1 cellular context compared by ENCODE assay signal in the genomic region with DNA sequence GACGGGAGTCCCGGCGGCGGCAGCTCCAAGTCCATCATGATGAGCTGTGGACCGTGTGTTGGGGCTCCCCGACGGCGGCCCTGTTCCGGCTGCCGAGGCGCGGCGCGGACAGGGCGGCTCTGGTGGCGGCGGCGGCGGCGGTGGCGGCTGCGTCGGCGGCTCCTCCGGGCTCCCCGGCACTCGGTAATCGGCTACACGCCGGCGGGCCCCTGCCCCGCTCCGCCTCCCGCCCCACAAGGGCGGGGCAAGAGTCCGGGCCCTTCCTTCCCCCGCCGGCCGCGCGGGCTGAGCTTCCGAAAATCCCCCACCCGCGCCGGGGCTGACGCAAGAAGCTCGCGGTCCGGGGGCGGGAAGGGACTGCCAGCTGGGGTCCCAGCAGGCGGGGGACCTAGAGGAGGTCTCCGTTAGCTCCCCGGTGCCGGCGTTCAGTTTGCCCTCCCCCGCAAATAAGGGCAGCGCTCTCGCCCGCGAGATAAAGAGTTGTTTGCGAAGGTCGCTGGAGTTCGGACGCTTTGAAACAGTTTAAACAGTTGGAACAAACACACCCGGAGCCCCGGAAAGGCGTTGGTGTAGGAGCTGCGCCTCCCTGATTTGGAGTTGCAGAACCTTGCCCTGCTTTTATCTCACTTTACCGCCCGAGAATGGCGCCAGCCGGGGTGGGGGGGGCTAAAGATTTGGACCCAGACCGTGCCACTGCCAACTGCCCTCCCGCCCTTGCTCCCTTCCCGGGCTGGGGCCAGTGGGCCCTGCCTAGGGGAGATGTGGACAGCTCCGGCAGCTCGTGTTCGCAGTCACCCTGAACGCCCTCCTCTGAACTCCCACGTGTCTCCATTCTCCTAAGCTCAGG.
TF ChIP-seq lines count a peak whose summit lies in the region.

Gene NFE2L2, minus strand, starts transcription at position 189 of the 847 bp plus-strand sequence. Its CDS starts 151 bp downstream, at position 38.

TF ChIP-seq in HepG2, 621 proteins besides CTCF, POLR2A, EP300 and RAD21 (continued from another document and continues in another):
- TF ChIP-seq AHDC1 (CRISPR knock-in tag; IDR thresholded peaks at IDR 0.05; ENCODE audit: borderline replicate concordance), result peak; percentile 51; the same call in 1 of the 2 replicates
- peak; percentile 55; the same call in 1 of the 2 replicates for TF ChIP-seq CHD4 (IDR thresholded peaks at IDR 0.05; ENCODE audit: borderline replicate concordance, low read length)
- no peak for TF ChIP-seq PRPF4 (IDR thresholded peaks at IDR 0.05; ENCODE audit: low read depth, low read length, poor library complexity, severe bottlenecking)
- peak; percentile 100 for TF ChIP-seq HNRNPL (IDR thresholded peaks at IDR 0.05; ENCODE audit: low read depth, low read length)
- TF ChIP-seq, protein P1, sequence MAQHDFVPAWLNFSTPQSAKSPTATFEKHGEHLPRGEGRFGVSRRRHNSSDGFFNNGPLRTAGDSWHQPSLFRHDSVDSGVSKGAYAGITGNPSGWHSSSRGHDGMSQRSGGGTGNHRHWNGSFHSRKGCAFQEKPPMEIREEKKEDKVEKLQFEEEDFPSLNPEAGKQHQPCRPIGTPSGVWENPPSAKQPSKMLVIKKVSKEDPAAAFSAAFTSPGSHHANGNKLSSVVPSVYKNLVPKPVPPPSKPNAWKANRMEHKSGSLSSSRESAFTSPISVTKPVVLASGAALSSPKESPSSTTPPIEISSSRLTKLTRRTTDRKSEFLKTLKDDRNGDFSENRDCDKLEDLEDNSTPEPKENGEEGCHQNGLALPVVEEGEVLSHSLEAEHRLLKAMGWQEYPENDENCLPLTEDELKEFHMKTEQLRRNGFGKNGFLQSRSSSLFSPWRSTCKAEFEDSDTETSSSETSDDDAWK (CRISPR knock-in tag; IDR thresholded peaks at IDR 0.05), result no peak
- TF ChIP-seq ZNF235 (CRISPR knock-in tag; IDR thresholded peaks at IDR 0.05; ENCODE audit: borderline replicate concordance), result no peak
- TF ChIP-seq NR2F2 (IDR thresholded peaks at IDR 0.05; ENCODE audit: borderline replicate concordance, low read depth), result peak; percentile 91
- TF ChIP-seq ZNF766 (CRISPR knock-in tag; IDR thresholded peaks at IDR 0.05; ENCODE audit: borderline replicate concordance), result peak; percentile 90
- TF ChIP-seq JARID2 (CRISPR knock-in tag; IDR thresholded peaks at IDR 0.05; ENCODE audit: insufficient replicate concordance), result no peak
- no peak for TF ChIP-seq ZKSCAN5 (CRISPR knock-in tag; IDR thresholded peaks at IDR 0.05)
- peak; percentile 48; the same call in 1 of the 2 replicates for TF ChIP-seq ADNP (CRISPR knock-in tag; IDR thresholded peaks at IDR 0.05)
- TF ChIP-seq FOXO1 (CRISPR knock-in tag; IDR thresholded peaks at IDR 0.05), result peak; percentile 73
- TF ChIP-seq SKI (IDR thresholded peaks at IDR 0.05; ENCODE audit: partially characterized antibody), result peak; percentile 68
- TF ChIP-seq TBP (CRISPR knock-in tag; IDR thresholded peaks at IDR 0.05), result peak; percentile 93; the same call in 1 of the 2 replicates
- TF ChIP-seq GTF2F1 (IDR thresholded peaks at IDR 0.05; ENCODE audit: low read length), result 0 out of 2 replicates have a peak, but pooled peaks have one; percentile 56
- TF ChIP-seq SP5 (CRISPR knock-in tag; IDR thresholded peaks at IDR 0.05; ENCODE audit: borderline replicate concordance, low read depth), result peak; percentile 95
- TF ChIP-seq GATA4 (IDR thresholded peaks at IDR 0.05; ENCODE audit: borderline replicate concordance, low read depth), result peak; percentile 90; the same call in 1 of the 2 replicates
- no peak for TF ChIP-seq ZNF10 (CRISPR knock-in tag; IDR thresholded peaks at IDR 0.05; ENCODE audit: borderline replicate concordance, low read depth)
- TF ChIP-seq, protein P2, sequence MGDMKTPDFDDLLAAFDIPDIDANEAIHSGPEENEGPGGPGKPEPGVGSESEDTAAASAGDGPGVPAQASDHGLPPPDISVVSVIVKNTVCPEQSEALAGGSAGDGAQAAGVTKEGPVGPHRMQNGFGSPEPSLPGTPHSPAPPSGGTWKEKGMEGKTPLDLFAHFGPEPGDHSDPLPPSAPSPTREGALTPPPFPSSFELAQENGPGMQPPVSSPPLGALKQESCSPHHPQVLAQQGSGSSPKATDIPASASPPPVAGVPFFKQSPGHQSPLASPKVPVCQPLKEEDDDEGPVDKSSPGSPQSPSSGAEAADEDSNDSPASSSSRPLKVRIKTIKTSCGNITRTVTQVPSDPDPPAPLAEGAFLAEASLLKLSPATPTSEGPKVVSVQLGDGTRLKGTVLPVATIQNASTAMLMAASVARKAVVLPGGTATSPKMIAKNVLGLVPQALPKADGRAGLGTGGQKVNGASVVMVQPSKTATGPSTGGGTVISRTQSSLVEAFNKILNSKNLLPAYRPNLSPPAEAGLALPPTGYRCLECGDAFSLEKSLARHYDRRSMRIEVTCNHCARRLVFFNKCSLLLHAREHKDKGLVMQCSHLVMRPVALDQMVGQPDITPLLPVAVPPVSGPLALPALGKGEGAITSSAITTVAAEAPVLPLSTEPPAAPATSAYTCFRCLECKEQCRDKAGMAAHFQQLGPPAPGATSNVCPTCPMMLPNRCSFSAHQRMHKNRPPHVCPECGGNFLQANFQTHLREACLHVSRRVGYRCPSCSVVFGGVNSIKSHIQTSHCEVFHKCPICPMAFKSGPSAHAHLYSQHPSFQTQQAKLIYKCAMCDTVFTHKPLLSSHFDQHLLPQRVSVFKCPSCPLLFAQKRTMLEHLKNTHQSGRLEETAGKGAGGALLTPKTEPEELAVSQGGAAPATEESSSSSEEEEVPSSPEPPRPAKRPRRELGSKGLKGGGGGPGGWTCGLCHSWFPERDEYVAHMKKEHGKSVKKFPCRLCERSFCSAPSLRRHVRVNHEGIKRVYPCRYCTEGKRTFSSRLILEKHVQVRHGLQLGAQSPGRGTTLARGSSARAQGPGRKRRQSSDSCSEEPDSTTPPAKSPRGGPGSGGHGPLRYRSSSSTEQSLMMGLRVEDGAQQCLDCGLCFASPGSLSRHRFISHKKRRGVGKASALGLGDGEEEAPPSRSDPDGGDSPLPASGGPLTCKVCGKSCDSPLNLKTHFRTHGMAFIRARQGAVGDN (CRISPR knock-in tag; IDR thresholded peaks at IDR 0.05), result peak; percentile 96
- TF ChIP-seq ZNF780A (CRISPR knock-in tag; IDR thresholded peaks at IDR 0.05), result peak; percentile 32
- TF ChIP-seq RORA (CRISPR knock-in tag; IDR thresholded peaks at IDR 0.05), result no peak
- TF ChIP-seq XRCC5 (optimal IDR thresholded peaks at IDR 0.05; ENCODE audit: low read length), result peak; percentile 77
- TF ChIP-seq ZNF296 (CRISPR knock-in tag; conservative IDR thresholded peaks at IDR 0.05), result no peak
- peak; percentile 86 for TF ChIP-seq NCOR1 (IDR thresholded peaks at IDR 0.05; ENCODE audit: borderline replicate concordance, low read length)
- 0 out of 2 replicates have a peak, but pooled peaks have one; percentile 34 for TF ChIP-seq ZNF101 (CRISPR knock-in tag; IDR thresholded peaks at IDR 0.05; ENCODE audit: borderline replicate concordance, low read depth)
- no peak; the same call in none of the 2 replicates for TF ChIP-seq ZC3H13 (CRISPR knock-in tag; IDR thresholded peaks at IDR 0.05)
- 0 out of 2 replicates have a peak, but pooled peaks have one; percentile 18 for TF ChIP-seq PAWR (CRISPR knock-in tag; IDR thresholded peaks at IDR 0.05; ENCODE audit: borderline replicate concordance)
- TF ChIP-seq SETDB1 (CRISPR knock-in tag; IDR thresholded peaks at IDR 0.05; ENCODE audit: borderline replicate concordance), result no peak
- no peak for TF ChIP-seq ZNF660 (CRISPR knock-in tag; IDR thresholded peaks at IDR 0.05; ENCODE audit: borderline replicate concordance, low read depth)
- TF ChIP-seq ZNF33A (CRISPR knock-in tag; IDR thresholded peaks at IDR 0.05; ENCODE audit: borderline replicate concordance), result no peak
- TF ChIP-seq HDAC2 (CRISPR knock-in tag; IDR thresholded peaks at IDR 0.05), result peak; percentile 94
- TF ChIP-seq, protein P3, sequence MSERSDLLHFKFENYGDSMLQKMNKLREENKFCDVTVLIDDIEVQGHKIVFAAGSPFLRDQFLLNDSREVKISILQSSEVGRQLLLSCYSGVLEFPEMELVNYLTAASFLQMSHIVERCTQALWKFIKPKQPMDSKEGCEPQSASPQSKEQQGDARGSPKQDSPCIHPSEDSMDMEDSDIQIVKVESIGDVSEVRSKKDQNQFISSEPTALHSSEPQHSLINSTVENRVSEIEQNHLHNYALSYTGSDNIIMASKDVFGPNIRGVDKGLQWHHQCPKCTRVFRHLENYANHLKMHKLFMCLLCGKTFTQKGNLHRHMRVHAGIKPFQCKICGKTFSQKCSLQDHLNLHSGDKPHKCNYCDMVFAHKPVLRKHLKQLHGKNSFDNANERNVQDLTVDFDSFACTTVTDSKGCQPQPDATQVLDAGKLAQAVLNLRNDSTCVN (CRISPR knock-in tag; IDR thresholded peaks at IDR 0.05; ENCODE audit: borderline replicate concordance), result peak; percentile 15; the same call in 1 of the 2 replicates
- TF ChIP-seq U2AF2 (IDR thresholded peaks at IDR 0.05; ENCODE audit: low read depth, low read length), result 0 out of 2 replicates have a peak, but pooled peaks have one; percentile 32
- no peak for TF ChIP-seq ZNF550 (CRISPR knock-in tag; IDR thresholded peaks at IDR 0.05; ENCODE audit: borderline replicate concordance)
- TF ChIP-seq, protein P4, sequence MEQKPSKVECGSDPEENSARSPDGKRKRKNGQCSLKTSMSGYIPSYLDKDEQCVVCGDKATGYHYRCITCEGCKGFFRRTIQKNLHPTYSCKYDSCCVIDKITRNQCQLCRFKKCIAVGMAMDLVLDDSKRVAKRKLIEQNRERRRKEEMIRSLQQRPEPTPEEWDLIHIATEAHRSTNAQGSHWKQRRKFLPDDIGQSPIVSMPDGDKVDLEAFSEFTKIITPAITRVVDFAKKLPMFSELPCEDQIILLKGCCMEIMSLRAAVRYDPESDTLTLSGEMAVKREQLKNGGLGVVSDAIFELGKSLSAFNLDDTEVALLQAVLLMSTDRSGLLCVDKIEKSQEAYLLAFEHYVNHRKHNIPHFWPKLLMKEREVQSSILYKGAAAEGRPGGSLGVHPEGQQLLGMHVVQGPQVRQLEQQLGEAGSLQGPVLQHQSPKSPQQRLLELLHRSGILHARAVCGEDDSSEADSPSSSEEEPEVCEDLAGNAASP (CRISPR knock-in tag; IDR thresholded peaks at IDR 0.05; ENCODE audit: borderline replicate concordance), result peak; percentile 70
- TF ChIP-seq ZNF569 (CRISPR knock-in tag; IDR thresholded peaks at IDR 0.05; ENCODE audit: borderline replicate concordance), result peak; percentile 81; the same call in 1 of the 2 replicates
- 0 out of 2 replicates have a peak, but pooled peaks have one; percentile 42 for TF ChIP-seq ZNF138 (CRISPR knock-in tag; IDR thresholded peaks at IDR 0.05; ENCODE audit: low read depth)
- TF ChIP-seq RELA (CRISPR knock-in tag; IDR thresholded peaks at IDR 0.05), result peak; percentile 97
- TF ChIP-seq ZC3H4 (CRISPR knock-in tag; IDR thresholded peaks at IDR 0.05; ENCODE audit: borderline replicate concordance), result peak; percentile 92
- TF ChIP-seq ZSCAN31 (CRISPR knock-in tag; IDR thresholded peaks at IDR 0.05; ENCODE audit: low read depth), result no peak; the same call in 1 of the 2 replicates
- TF ChIP-seq SAP130 (CRISPR knock-in tag; IDR thresholded peaks at IDR 0.05; ENCODE audit: low read depth), result peak; percentile 86
- TF ChIP-seq ZNF124 (CRISPR knock-in tag; IDR thresholded peaks at IDR 0.05), result peak; percentile 80
- peak; percentile 43; the same call in 1 of the 2 replicates for TF ChIP-seq SIN3A (IDR thresholded peaks at IDR 0.05; ENCODE audit: borderline replicate concordance, low read depth, low read length)
- no peak for TF ChIP-seq RFX1 (IDR thresholded peaks at IDR 0.05)
- TF ChIP-seq RBM39 (IDR thresholded peaks at IDR 0.05; ENCODE audit: low read depth, low read length, poor library complexity, severe bottlenecking), result peak; percentile 84
- TF ChIP-seq ZNF841 (CRISPR knock-in tag; IDR thresholded peaks at IDR 0.05; ENCODE audit: borderline replicate concordance), result peak; percentile 7; the same call in 1 of the 2 replicates
- peak; percentile 84 for TF ChIP-seq ARNTL (CRISPR knock-in tag; IDR thresholded peaks at IDR 0.05)
- TF ChIP-seq SALL1 (CRISPR knock-in tag; IDR thresholded peaks at IDR 0.05), result peak; percentile 94
- TF ChIP-seq ZNF326 (CRISPR knock-in tag; IDR thresholded peaks at IDR 0.05; ENCODE audit: borderline replicate concordance), result no peak
- TF ChIP-seq HCFC1 (IDR thresholded peaks at IDR 0.05; ENCODE audit: low read depth, low read length), result no peak
- TF ChIP-seq BCL6 (CRISPR knock-in tag; IDR thresholded peaks at IDR 0.05), result peak; percentile 80
- no peak for TF ChIP-seq NFYC (CRISPR knock-in tag; IDR thresholded peaks at IDR 0.05)
